Comparison of ENCODE assay signal across 22 cellular contexts in the genomic region with DNA sequence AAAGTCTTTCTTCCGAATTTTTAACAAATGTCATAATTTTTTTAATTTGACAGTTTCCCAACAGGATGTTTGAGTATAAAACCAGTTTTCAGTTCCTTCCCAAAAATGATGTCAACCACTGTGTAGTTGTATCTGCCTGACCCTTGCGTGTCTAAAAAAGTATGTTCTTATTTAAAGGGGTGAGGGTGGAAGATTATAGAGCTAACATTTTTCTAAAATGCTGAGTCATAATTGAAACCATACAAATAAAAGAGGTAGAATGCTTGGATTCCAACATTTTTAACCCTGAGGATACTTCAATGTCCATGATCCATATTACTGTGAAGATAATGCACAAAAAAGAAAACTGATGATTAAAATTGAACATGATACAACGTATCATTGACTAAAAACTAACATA.
"Had no signal": no experiment of that assay in that cellular context is flagged by ENCODE, and none has a peak within 500 bp of the region (broad histone marks: within the 10 kb centered on the region; RNA-seq: fewer than 3 reads in every experiment).

No MANE protein-coding gene starts in this region.

- H3K9me3 ChIP-seq: colonic mucosa, left ventricle myocardium inferior, lower lobe of right lung, pancreas, suprapubic skin, thyroid gland, uterus had no signal

- H3K36me3 ChIP-seq: colonic mucosa, left ventricle myocardium inferior, lower lobe of right lung, neural progenitor cell, pancreas, suprapubic skin, thyroid gland, uterus had no signal

- ATAC-seq: foreskin keratinocyte; left cardiac atrium; lower lobe of right lung; natural killer cell treated with Interleukin-12 subunit alpha and Interleukin-12 subunit beta and Interleukin-15 and Interleukin-18, amount 100 ng/mL, for 72 hours; pancreas; right cardiac atrium; stimulated activated effector memory CD8-positive, alpha-beta T cell treated with anti-CD3 and anti-CD28 coated beads, Interleukin-12 subunit alpha, Interleukin-12 subunit beta, amount 100 ng/mL, for 72 hours; stimulated activated naive CD8-positive, alpha-beta T cell treated with anti-CD3 and anti-CD28 coated beads, Interleukin-15, Interleukin-2, amounts not matched to agents 100 U/mL and 50 U/mL, for 24 hours had no signal

- H3K4me1 ChIP-seq: colonic mucosa, foreskin keratinocyte, left ventricle myocardium inferior, lower lobe of right lung, neural progenitor cell, pancreas, suprapubic skin, thyroid gland, uterus had no signal

- H3K27ac ChIP-seq: colonic mucosa, foreskin keratinocyte, left ventricle myocardium inferior, lower lobe of right lung, neural progenitor cell, pancreas, suprapubic skin, thyroid gland, uterus had no signal

- H3K27me3 ChIP-seq: colonic mucosa, foreskin keratinocyte, neural progenitor cell, pancreas, suprapubic skin, thyroid gland, uterus had no signal

- H3K4me3 ChIP-seq: colonic mucosa, left ventricle myocardium inferior, lower lobe of right lung, neural progenitor cell, pancreas, smooth muscle cell, suprapubic skin, thyroid gland, uterus had no signal

- FAIRE-seq: endothelial cell of umbilical vein had no signal

- H3K4me2 ChIP-seq: neural progenitor cell, smooth muscle cell had no signal

- H3K9ac ChIP-seq: neural progenitor cell had no signal

- DNase-seq: colonic mucosa; effector CD4-positive, alpha-beta T cell; endodermal cell; foreskin keratinocyte; kidney; left cardiac atrium; left ventricle myocardium inferior; lower lobe of right lung; occipital lobe; pancreas; right cardiac atrium; stimulated activated CD4-positive, alpha-beta T cell treated with anti-CD3 and anti-CD28 coated beads, Interleukin-4, amount 100 ng/mL, for 1 hour; stimulated activated CD8-positive, alpha-beta memory T cell treated with anti-CD3 and anti-CD28 coated beads, Interleukin-4, amount 100 ng/mL, for 48 hours; stimulated activated naive CD8-positive, alpha-beta T cell treated with anti-CD3 and anti-CD28 coated beads, Interleukin-15, Interleukin-2, amounts not matched to agents 100 U/mL and 50 U/mL, for 24 hours; uterus had no signal

- H2AFZ ChIP-seq: neural progenitor cell had no signal
